Comparison of ENCODE assay signal across 3 cellular contexts in genomic region chr11:117978291-117978910, GRCh38. TPM values are rescaled to one million over a fixed set of nuclear protein-coding genes. Genes with fewer than 3 reads are reported as not detected.
"Had no signal": no experiment of that assay in that cellular context is flagged by ENCODE, and none has a peak within 500 bp of the region (broad histone marks: within the 10 kb centered on the region; RNA-seq: fewer than 3 reads in every experiment).

No MANE protein-coding gene starts in this region.

RNA-seq across cellular contexts. Expression of gene IL10RA, which starts 7.8 kb away (rescaled TPM):
- total RNA-seq: endothelial cell of umbilical vein had no signal

RNA-seq across cellular contexts. Expression of gene TMPRSS13, which starts 49.2 kb away (rescaled TPM):
- total RNA-seq: osteoblast, skeletal muscle tissue had no signal
